In genomic region chr19:47514869-47515588, GRCh38 we compare ENCODE assay signal across 8 cellular contexts. TPM values are rescaled to one million over a fixed set of nuclear protein-coding genes. Genes with fewer than 3 reads are reported as not detected.
DNase-seq lines count a peak whose midpoint lies in the region; ATAC-seq and TF ChIP-seq lines count a peak whose summit lies in the region.

Gene NAPA (minus strand): TSS chr19:47515063. CDS start chr19:47514940, 123 bp downstream.

- DNase-seq in DMS53 treated with DMSO at 0.1 percent for 48 hours (lab: John Stamatoyannopoulos, UW; ENCODE audit: unreplicated experiment) (peak; percentile 99), Peyer's patch (peak; percentile 100)
- DNase-seq in activated T-cell treated with anti-CD3 and anti-CD28 coated beads, Interleukin-2, amount 50 U/mL, for 48 hours, result peak; percentile 100
- peak; percentile 100 for DNase-seq in stimulated activated CD8-positive, alpha-beta memory T cell treated with anti-CD3 and anti-CD28 coated beads, Interleukin-7, amount 100 ng/mL, for 1 hour (ENCODE audit: low read depth in 2 of 2)

- peak; percentile 93 to 96 for TF ChIP-seq POLR2A in Peyer's patch (IDR thresholded peaks at IDR 0.05)

- WGBS in esophagus, 2 donors, result 1% methylated on average over 64 to 78 of the region's 78 CpGs

- H3K36me3 ChIP-seq in KMS-11 (ENCODE audit: insufficient read depth), result no peaks in the 10 kb centered on the region
- peaks cover 0 to under 1% (median 0%) of the 10 kb centered on the region in 3 donors for H3K36me3 ChIP-seq in Peyer's patch
- no peaks in the 10 kb centered on the region for H3K36me3 ChIP-seq in esophagus (ENCODE audit: control insufficient read depth in 2 of 2, insufficient read depth in 2 of 2, low read length in 1 of 2)
- H3K36me3 ChIP-seq in mucosa of stomach (ENCODE audit: control insufficient read depth, insufficient read depth, low read length), result no peaks in the 10 kb centered on the region

- H3K9ac ChIP-seq in KMS-11 (peak within 1 kb of the TSS; percentile 77), mucosa of stomach (ENCODE audit: low read length) (peak within 1 kb of the TSS; percentile 97)

- H4K20me1 ChIP-seq in KMS-11 (ENCODE audit: insufficient read depth), result no peaks in the 10 kb centered on the region

- TF ChIP-seq CTCF in KMS-11 (conservative IDR thresholded peaks at IDR 0.05; ENCODE audit: low read depth, low read length) (no peak), Peyer's patch (IDR thresholded peaks at IDR 0.05) (no peak)

- ATAC-seq in GM21737 (IDR thresholded peaks at IDR 0.05; ENCODE audit: unreplicated experiment), result peak; percentile 79

- H3K27ac ChIP-seq in KMS-11 (peak within 1 kb of the TSS; percentile 55), Peyer's patch (peak within 1 kb of the TSS; percentile 84 to 98 (median 96)), esophagus (ENCODE audit: low read depth in 2 of 2, low read length in 1 of 2) (peak within 1 kb of the TSS; percentile 98 to 99)

- H3K4me2 ChIP-seq in KMS-11, result peak within 1 kb of the TSS; percentile 73

- peak within 1 kb of the TSS; percentile 19 for H3K4me3 ChIP-seq in KMS-11 (IDR thresholded peaks at IDR 0.05; ENCODE audit: insufficient read depth, low read depth, low read length)
- H3K4me3 ChIP-seq in Peyer's patch, result peak within 1 kb of the TSS; percentile 70 to 92 (median 88)
- H3K4me3 ChIP-seq in esophagus (ENCODE audit: low read depth in 1 of 2, low read length in 2 of 2), result peak within 1 kb of the TSS; percentile 98 to 100
- peak within 1 kb of the TSS; percentile 96 for H3K4me3 ChIP-seq in mucosa of stomach (ENCODE audit: low read length)

- H3K4me1 ChIP-seq in KMS-11 (ENCODE audit: low read depth, poor library complexity, severe bottlenecking) (peaks cover 46% of the 10 kb centered on the region), Peyer's patch (peaks cover 7 to 40% (median 20%) of the 10 kb centered on the region in 4 donors), esophagus (ENCODE audit: control insufficient read depth in 2 of 2, insufficient read depth in 2 of 2, low read length in 1 of 2) (peaks cover 14 to 26% of the 10 kb centered on the region in 2 donors), mucosa of stomach (ENCODE audit: control insufficient read depth, insufficient read depth, low read length) (peaks cover 43% of the 10 kb centered on the region)

- peak within 1 kb of the TSS; percentile 87 for H2AFZ ChIP-seq in KMS-11 (ENCODE audit: low read depth)

- H3K79me2 ChIP-seq in KMS-11 (ENCODE audit: insufficient read depth, low read depth), result peaks cover 47% of the 10 kb centered on the region

- H3K9me3 ChIP-seq in Peyer's patch, result no peaks in the 10 kb centered on the region
- no peaks in the 10 kb centered on the region for H3K9me3 ChIP-seq in esophagus (ENCODE audit: control insufficient read depth in 2 of 2, insufficient read depth in 1 of 2, low read depth in 1 of 2, low read length in 1 of 2)
- H3K9me3 ChIP-seq in mucosa of stomach (ENCODE audit: control insufficient read depth, low read length), result no peaks in the 10 kb centered on the region

- no peaks in the 10 kb centered on the region; the same call in 1 of the 2 replicates for H3K27me3 ChIP-seq in KMS-11 (ENCODE audit: insufficient read depth, low read depth)
- H3K27me3 ChIP-seq in Peyer's patch, result no peaks in the 10 kb centered on the region
- no peaks in the 10 kb centered on the region for H3K27me3 ChIP-seq in esophagus (ENCODE audit: control insufficient read depth in 1 of 2, insufficient read depth in 2 of 2, low read length in 2 of 2)
- no peaks in the 10 kb centered on the region for H3K27me3 ChIP-seq in mucosa of stomach (ENCODE audit: control insufficient read depth, insufficient read depth, low read length)

RNA-seq across cellular contexts. Expression of gene NAPA, which starts in this region (rescaled TPM):
- total RNA-seq in Peyer's patch, result 100 to 1,000 TPM in 2 of 4 donors, 10 to 100 TPM in 2; 78.4 to 154 (median 105) TPM
- 100 to 1,000 TPM; 106 to 110 TPM for polyA plus RNA-seq in esophagus

Comparison
In these comparisons a context has a peak if more than half of its experiments do, and no peak if none do; other contexts are left out.
1. Peak in every context shown above with its lines: DNase-seq, ATAC-seq, H3K4me3 ChIP-seq and H3K27ac ChIP-seq.
2. H3K4me3 ChIP-seq: peak in every context shown above with its lines; median percentile 99 in esophagus; 96 in mucosa of stomach; 88 in Peyer's patch; 19 in KMS-11.